ENCODE assay signal across 21 cellular contexts in the genomic region with DNA sequence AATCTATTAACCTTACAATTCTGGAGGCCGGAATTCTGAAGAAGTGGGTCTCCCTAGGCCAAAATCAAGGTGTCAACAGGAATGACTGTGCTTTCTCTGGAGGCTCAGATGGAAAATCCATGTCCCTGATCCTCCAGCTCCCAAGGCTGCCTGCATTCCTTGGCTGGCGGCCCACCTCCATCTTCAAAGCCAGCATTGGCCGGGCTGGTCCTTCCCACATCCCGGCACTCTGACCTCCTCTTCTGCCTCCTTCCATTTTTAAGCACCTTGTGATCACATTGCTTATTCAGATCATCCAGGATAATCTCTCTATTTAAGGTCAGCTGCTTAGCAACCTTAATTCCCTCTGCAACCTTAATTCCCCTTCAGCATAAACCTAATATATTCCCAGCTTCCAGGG. TPM values are rescaled to one million over a fixed set of nuclear protein-coding genes. Genes with fewer than 3 reads are reported as not detected.
DNase-seq lines count a peak whose midpoint lies in the region; ATAC-seq and TF ChIP-seq lines count a peak whose summit lies in the region.
"Had no signal": no experiment of that assay in that cellular context is flagged by ENCODE, and none has a peak within 500 bp of the region (broad histone marks: within the 10 kb centered on the region; RNA-seq: fewer than 3 reads in every experiment).

No MANE protein-coding gene starts in this region.

- no peak overlapping the region for H3K4me3 Mint-ChIP-seq in natural killer cell treated with Interleukin-12 subunit alpha and Interleukin-12 subunit beta and Interleukin-15 and Interleukin-18, amount 100 ng/mL, for 72 hours
- no peak overlapping the region for H3K4me3 Mint-ChIP-seq in natural killer cell
- no peak overlapping the region for H3K4me3 Mint-ChIP-seq in central memory CD8-positive, alpha-beta T cell
- H3K4me3 Mint-ChIP-seq: CD8-positive, alpha-beta T cell; HFFc6 had no signal

- H3K27me3 Mint-ChIP-seq in natural killer cell treated with Interleukin-12 subunit alpha and Interleukin-12 subunit beta and Interleukin-15 and Interleukin-18, amount 100 ng/mL, for 72 hours: no peaks in the 10 kb centered on the region
- peaks cover 0 to 3% of the 10 kb centered on the region in 2 donors for H3K27me3 Mint-ChIP-seq in natural killer cell (ENCODE audit: low read depth in 2 of 2)
- no peaks in the 10 kb centered on the region for H3K27me3 Mint-ChIP-seq in central memory CD8-positive, alpha-beta T cell

- peaks cover 0 to 19% (median 0%) of the 10 kb centered on the region in 4 donors for H3K4me1 ChIP-seq in stomach

- no peaks in the 10 kb centered on the region for H3K27me3 ChIP-seq in stomach

- no peak for TF ChIP-seq EP300 in stomach (IDR thresholded peaks at IDR 0.05)

- no peaks in the 10 kb centered on the region for H3K9me3 Mint-ChIP-seq in natural killer cell treated with Interleukin-12 subunit alpha and Interleukin-12 subunit beta and Interleukin-15 and Interleukin-18, amount 100 ng/mL, for 72 hours
- no peaks in the 10 kb centered on the region for H3K9me3 Mint-ChIP-seq in natural killer cell
- no peaks in the 10 kb centered on the region for H3K9me3 Mint-ChIP-seq in central memory CD8-positive, alpha-beta T cell
- H3K9me3 Mint-ChIP-seq: CD8-positive, alpha-beta T cell; HFFc6 had no signal

- H3K36me3 ChIP-seq in stomach: no peaks in the 10 kb centered on the region

- no peaks in the 10 kb centered on the region for H3K9me3 ChIP-seq in stomach

- H3K4me3 ChIP-seq in stomach: no peak overlapping the region

- no peaks in the 10 kb centered on the region for H3K36me3 Mint-ChIP-seq in natural killer cell treated with Interleukin-12 subunit alpha and Interleukin-12 subunit beta and Interleukin-15 and Interleukin-18, amount 100 ng/mL, for 72 hours
- no peaks in the 10 kb centered on the region for H3K36me3 Mint-ChIP-seq in natural killer cell
- H3K36me3 Mint-ChIP-seq in central memory CD8-positive, alpha-beta T cell (ENCODE audit: insufficient read depth): no peaks in the 10 kb centered on the region
- H3K36me3 Mint-ChIP-seq: CD8-positive, alpha-beta T cell had no signal

- no peak for ATAC-seq in natural killer cell treated with Interleukin-12 subunit alpha and Interleukin-12 subunit beta and Interleukin-15 and Interleukin-18, amount 100 ng/mL, for 72 hours
- no peak for ATAC-seq in natural killer cell
- no peak for ATAC-seq in central memory CD8-positive, alpha-beta T cell (replicated peaks; ENCODE audit: extremely low read depth, poor library complexity, severe bottlenecking)
- ATAC-seq in GM21526 (IDR thresholded peaks at IDR 0.05; ENCODE audit: low FRiP score, unreplicated experiment): no peak
- ATAC-seq: CD8-positive, alpha-beta T cell; HepG2 had no signal

- no peak for TF ChIP-seq POLR2A in stomach (IDR thresholded peaks at IDR 0.05)

- TF ChIP-seq CTCF in natural killer cell (IDR thresholded peaks at IDR 0.05) (no peak), stomach (IDR thresholded peaks at IDR 0.05) (no peak)

- no peak for DNase-seq in natural killer cell treated with Interleukin-12 subunit alpha and Interleukin-12 subunit beta and Interleukin-15 and Interleukin-18, amount 100 ng/mL, for 72 hours (ENCODE audit: low spot score)
- DNase-seq in natural killer cell: no peak
- DNase-seq in central memory CD8-positive, alpha-beta T cell (ENCODE audit: low spot score in 2 of 2): no peak
- DNase-seq in mesenteric fat pad (ENCODE audit: low spot score): peak; percentile 24
- no peak for DNase-seq in pons (ENCODE audit: low spot score)
- no peak for DNase-seq in stomach
- no peak for DNase-seq in Ammon's horn (ENCODE audit: low spot score)
- DNase-seq: AML-193; CD8-positive, alpha-beta T cell; COR-L47; DMS153; DMS79 treated with DMSO at 0.1 percent for 48 hours; EL; HCEC 1CT had no signal

- WGBS in stomach, 5 donors: 91 to 98% (median 94%) methylated on average over 4 of the region's 4 CpGs

- H3K4me1 Mint-ChIP-seq in natural killer cell treated with Interleukin-12 subunit alpha and Interleukin-12 subunit beta and Interleukin-15 and Interleukin-18, amount 100 ng/mL, for 72 hours (ENCODE audit: low read depth in 2 of 2): peaks cover 22 to 32% of the 10 kb centered on the region in 2 donors
- H3K4me1 Mint-ChIP-seq in natural killer cell: peaks cover 8 to 23% of the 10 kb centered on the region in 2 donors
- H3K4me1 Mint-ChIP-seq in central memory CD8-positive, alpha-beta T cell: peaks cover 5% of the 10 kb centered on the region

- intact Hi-C loops in natural killer cell (cut with micrococcal nuclease): no loop called here
- intact Hi-C loops in stomach (cut with DNase I; ENCODE audit: low total_unique reads): no loop called here

- H3K27ac ChIP-seq in stomach: no peak overlapping the region
- H3K27ac ChIP-seq: 22Rv1, C4-2B had no signal

- H3K27ac Mint-ChIP-seq in natural killer cell treated with Interleukin-12 subunit alpha and Interleukin-12 subunit beta and Interleukin-15 and Interleukin-18, amount 100 ng/mL, for 72 hours: peak overlapping the region; percentile 27 to 82
- no peak overlapping the region for H3K27ac Mint-ChIP-seq in natural killer cell
- peak overlapping the region; percentile 39 for H3K27ac Mint-ChIP-seq in central memory CD8-positive, alpha-beta T cell (ENCODE audit: low read depth)
- H3K27ac Mint-ChIP-seq: CD8-positive, alpha-beta T cell; HFFc6 had no signal

RNA-seq across cellular contexts. Expression of gene CTSD, which starts 22.7 kb away (rescaled TPM):
- 100 to 1,000 TPM; 350 to 592 TPM for total RNA-seq in natural killer cell treated with Interleukin-12 subunit alpha and Interleukin-12 subunit beta and Interleukin-15 and Interleukin-18, amount 100 ng/mL, for 72 hours
- total RNA-seq in natural killer cell (100 to 1,000 TPM; 388 to 446 (median 415) TPM), mesenteric fat pad (940 TPM), stomach (100 to 1,000 TPM; 115 to 590 (median 210) TPM)
- polyA plus RNA-seq in stomach: 100 to 1,000 TPM; 173 to 538 (median 529) TPM

RNA-seq across cellular contexts. Expression of gene IFITM10, which starts 36.1 kb away (rescaled TPM):
- total RNA-seq in natural killer cell treated with Interleukin-12 subunit alpha and Interleukin-12 subunit beta and Interleukin-15 and Interleukin-18, amount 100 ng/mL, for 72 hours: 1 to 10 TPM; 2.3 to 8.1 TPM
- total RNA-seq in natural killer cell (1 to 10 TPM; 5.5 to 8.1 (median 6.5) TPM), mesenteric fat pad (1.5 TPM), stomach (under 1 TPM in 1 of 5 donors, not detected in 4; 0.72 TPM)
- 1 to 10 TPM in 1 of 3 donors, under 1 TPM in 2; 0.19 to 1.1 (median 0.95) TPM for polyA plus RNA-seq in stomach
- total RNA-seq: A673 had no signal

RNA-seq across cellular contexts. Expression of gene SYT8, which starts 48.3 kb away (rescaled TPM):
- total RNA-seq in natural killer cell treated with Interleukin-12 subunit alpha and Interleukin-12 subunit beta and Interleukin-15 and Interleukin-18, amount 100 ng/mL, for 72 hours: not detected
- not detected for total RNA-seq in natural killer cell
- total RNA-seq in mesenteric fat pad: not detected
- 10 to 100 TPM in 1 of 5 donors, 1 to 10 TPM in 1, under 1 TPM in 3; 0.72 to 13.4 (median 0.92) TPM for total RNA-seq in stomach
- 10 to 100 TPM in 1 of 3 donors, 1 to 10 TPM in 2; 1.7 to 77.3 (median 3.7) TPM for polyA plus RNA-seq in stomach
- total RNA-seq: A673; CD8-positive, alpha-beta T cell; H4; HFFc6 had no signal

RNA-seq across cellular contexts. Expression of gene TNNI2, which starts 52.3 kb away (rescaled TPM):
- 1 to 10 TPM in 1 of 2 donors, not detected in 1; 1.4 TPM for total RNA-seq in natural killer cell treated with Interleukin-12 subunit alpha and Interleukin-12 subunit beta and Interleukin-15 and Interleukin-18, amount 100 ng/mL, for 72 hours
- 1 to 10 TPM; 1.2 to 5.4 (median 3.6) TPM for total RNA-seq in natural killer cell
- total RNA-seq in mesenteric fat pad: 0.64 TPM
- total RNA-seq in stomach: 1 to 10 TPM in 1 of 5 donors, not detected in 4; 7.2 TPM
- 10 to 100 TPM in 2 of 3 donors, under 1 TPM in 1; 0.93 to 23.4 (median 17.0) TPM for polyA plus RNA-seq in stomach
- total RNA-seq: A673, H4, HFFc6 had no signal

Comparison
In these comparisons a context has a peak if more than half of its experiments do, and no peak if none do; other contexts are left out.
1. H3K27ac Mint-ChIP-seq: peak in natural killer cell treated with Interleukin-12 subunit alpha and Interleukin-12 subunit beta and Interleukin-15 and Interleukin-18, amount 100 ng/mL, for 72 hours (2 of 2) and central memory CD8-positive, alpha-beta T cell (single experiment); none in natural killer cell (0 of 2).